11 cellular contexts compared by ENCODE assay signal in genomic region chr11:34749666-34750659, GRCh38.
DNase-seq lines count a peak whose midpoint lies in the region; ATAC-seq and TF ChIP-seq lines count a peak whose summit lies in the region.
"Had no signal": no experiment of that assay in that cellular context is flagged by ENCODE, and none has a peak within 500 bp of the region (broad histone marks: within the 10 kb centered on the region; RNA-seq: fewer than 3 reads in every experiment).

No MANE protein-coding gene starts in this region.

- H3K27me3 ChIP-seq in gastroesophageal sphincter = no peaks in the 10 kb centered on the region

- no peaks in the 10 kb centered on the region for H3K9me3 ChIP-seq in gastroesophageal sphincter
- H3K9me3 ChIP-seq: neutrophil had no signal

- intact Hi-C loops in sciatic nerve (cut with DNase I) = no loop called here

- no peaks in the 10 kb centered on the region for H3K36me3 ChIP-seq in gastroesophageal sphincter
- H3K36me3 ChIP-seq: neutrophil had no signal

- TF ChIP-seq EP300 in gastroesophageal sphincter (IDR thresholded peaks at IDR 0.05) = no peak

- no peaks in the 10 kb centered on the region for H3K4me1 ChIP-seq in gastroesophageal sphincter

- no peak for TF ChIP-seq CTCF in VCaP (conservative IDR thresholded peaks at IDR 0.05)
- TF ChIP-seq CTCF in gastroesophageal sphincter (IDR thresholded peaks at IDR 0.05) = no peak

- H3K4me3 ChIP-seq in gastroesophageal sphincter = no peak overlapping the region

- DNase-seq in DMS79 treated with DMSO at 0.1 percent for 48 hours (lab: John Stamatoyannopoulos, UW) = peak; percentile 59
- DNase-seq in sciatic nerve (ENCODE audit: low spot score) = peak; percentile 79
- DNase-seq in activated CD8-positive, alpha-beta memory T cell treated with anti-CD3 and anti-CD28 coated beads for 24 hours = no peak
- no peak for DNase-seq in activated naive CD4-positive, alpha-beta T cell treated with anti-CD3 and anti-CD28 coated beads, Interleukin-2, amount 50 U/mL, for 16 hours
- DNase-seq: activated T-cell treated with anti-CD3 and anti-CD28 coated beads, Interleukin-2, amount 50 U/mL, for 24 hours; NCI-H1694 had no signal

- no peak for TF ChIP-seq POLR2A in gastroesophageal sphincter (IDR thresholded peaks at IDR 0.05)

- WGBS in gastroesophageal sphincter (ENCODE audit: low coverage in 1 of 2), 2 donors = 69 to 76% methylated on average over 2 to 7 of the region's 8 CpGs

- ATAC-seq in gastroesophageal sphincter (peak; percentile 72), sciatic nerve (peak; percentile 88), HG02588 (IDR thresholded peaks at IDR 0.05; ENCODE audit: unreplicated experiment) (no peak), HG02884 (IDR thresholded peaks at IDR 0.05; ENCODE audit: unreplicated experiment) (no peak)

- H3K27ac ChIP-seq in VCaP (peak overlapping the region; percentile 50), gastroesophageal sphincter (peak overlapping the region in 1 of 4 donors; percentile 34)
- H3K27ac ChIP-seq: neutrophil had no signal

Comparison
In these comparisons a context has a peak if more than half of its experiments do, and no peak if none do; other contexts are left out.
1. DNase-seq: peak in DMS79 treated with DMSO at 0.1 percent for 48 hours (single experiment) and sciatic nerve (single experiment); none in activated CD8-positive, alpha-beta memory T cell treated with anti-CD3 and anti-CD28 coated beads for 24 hours (single experiment) and activated naive CD4-positive, alpha-beta T cell treated with anti-CD3 and anti-CD28 coated beads, Interleukin-2, amount 50 U/mL, for 16 hours (single experiment).
2. ATAC-seq: peak in gastroesophageal sphincter (single experiment) and sciatic nerve (single experiment); none in HG02588 (single experiment) and HG02884 (single experiment).